In genomic region chr18:74252032-74252380, GRCh38 we compare ENCODE assay signal across 13 cellular contexts. TPM values are rescaled to one million over a fixed set of nuclear protein-coding genes. Genes with fewer than 3 reads are reported as not detected.
DNase-seq lines count a peak whose midpoint lies in the region; ATAC-seq and TF ChIP-seq lines count a peak whose summit lies in the region.
"Had no signal": no experiment of that assay in that cellular context is flagged by ENCODE, and none has a peak within 500 bp of the region (broad histone marks: within the 10 kb centered on the region; RNA-seq: fewer than 3 reads in every experiment).

No MANE protein-coding gene starts in this region.

- H3K9me3 ChIP-seq in IMR-90 (ENCODE audit: control insufficient read depth, insufficient read depth, low read length) (no peaks in the 10 kb centered on the region), neutrophil (no peaks in the 10 kb centered on the region)

- H4K5ac ChIP-seq in IMR-90 (ENCODE audit: low read depth, low read length), result no peak overlapping the region

- no peaks in the 10 kb centered on the region for H4K20me1 ChIP-seq in IMR-90 (ENCODE audit: insufficient read depth, low read length)

- no peak overlapping the region for H3K4me3 ChIP-seq in IMR-90 (ENCODE audit: insufficient read depth, low read depth, low read length)
- H3K4me3 ChIP-seq in cardiac fibroblast (replicated peaks in 1 of 2; ENCODE audit: low read depth in 2 of 2, low read length in 2 of 2), result no peak overlapping the region
- H3K4me3 ChIP-seq in neutrophil (ENCODE audit: low read depth in 1 of 2, low read length in 1 of 2), result no peak overlapping the region

- 0 out of 2 replicates have a peak overlapping the region, but pooled peaks have one; percentile 7 for H2BK20ac ChIP-seq in IMR-90 (ENCODE audit: low read depth, low read length)

- H2AK5ac ChIP-seq in IMR-90 (ENCODE audit: low read depth, low read length), result no peak overlapping the region

- DNase-seq in CD1c-positive myeloid dendritic cell (ENCODE audit: extremely low spot score) (peak; percentile 49), IMR-90 (peak; percentile 53), cardiac fibroblast (ENCODE audit: low read depth in 2 of 2) (peak; percentile 54 to 62), hippocampal formation (lab: John Stamatoyannopoulos, UW) (no peak), cardiac septum (ENCODE audit: low spot score) (no peak)
- DNase-seq: activated CD8-positive, alpha-beta memory T cell treated with anti-CD3 and anti-CD28 coated beads, Interleukin-2, amount 50 U/mL, for 48 hours; DMS79; GOT3; NCI-H187; substantia nigra had no signal

- H3K9ac ChIP-seq in IMR-90 (ENCODE audit: low read depth, low read length), result no peak overlapping the region

- dilution Hi-C loops in IMR-90 (cut with HindIII; ENCODE audit: low sequenced_read_pairs, unreplicated experiment), result no loop called here

- 0 out of 4 replicates have a peak, but pooled peaks cover 0 to 4% of the 10 kb centered on the region in 2 experiments for H3K79me1 ChIP-seq in IMR-90 (ENCODE audit: low read depth in 1 of 2, low read length in 2 of 2)

- H4K8ac ChIP-seq in IMR-90 (ENCODE audit: low read depth in 2 of 2, low read length in 2 of 2), result no peak overlapping the region

- peaks cover 18% of the 10 kb centered on the region for H3K9me1 ChIP-seq in IMR-90 (ENCODE audit: insufficient read depth, low read length)

- no TSS peak for BruUV-seq in IMR-90 (replicated peaks; lab: Mats Ljungman, UMichigan)

- no peak for TF ChIP-seq CTCF in IMR-90 (conservative IDR thresholded peaks at IDR 0.05; ENCODE audit: low read depth, low read length)
- no peak for TF ChIP-seq CTCF in cardiac fibroblast (IDR thresholded peaks at IDR 0.05; ENCODE audit: low read depth, low read length)
- TF ChIP-seq CTCF in neutrophil (IDR thresholded peaks at IDR 0.05), result no peak

- no peak overlapping the region for H2BK120ac ChIP-seq in IMR-90 (ENCODE audit: low read depth, low read length)

- TF ChIP-seq POLR2A in IMR-90 (IDR thresholded peaks at IDR 0.05; ENCODE audit: low read depth, low read length), result no peak

- H3K27ac ChIP-seq in IMR-90 (ENCODE audit: insufficient read depth, low read length) (peak overlapping the region; percentile 70; the same call in 1 of the 2 replicates), neutrophil (peak overlapping the region; percentile 56)

- H3K56ac ChIP-seq in IMR-90 (ENCODE audit: extremely low read depth, insufficient read depth, low read length), result no peak overlapping the region

- H3K18ac ChIP-seq in IMR-90 (ENCODE audit: low read depth, low read length), result no peak overlapping the region

- peak overlapping the region; percentile 6 for H3K4ac ChIP-seq in IMR-90 (ENCODE audit: low read depth, low read length)

- TF ChIP-seq RAD21 in IMR-90 (IDR thresholded peaks at IDR 0.05; ENCODE audit: low read length), result no peak

- CTCF ChIA-PET in IMR-90 (lab: Yijun Ruan, JAX), result no interaction called here

- POLR2A ChIA-PET in IMR-90 (lab: Charles Lee; ENCODE audit: unreplicated experiment), result no interaction called here

- H3K14ac ChIP-seq in IMR-90 (replicated peaks; ENCODE audit: low read depth, low read length), result no peak overlapping the region

- H3K36me3 ChIP-seq in IMR-90 (ENCODE audit: control insufficient read depth, insufficient read depth, low read length), result peaks cover 4% of the 10 kb centered on the region; the same call in 1 of the 2 replicates
- no peaks in the 10 kb centered on the region for H3K36me3 ChIP-seq in neutrophil

- H3K4me1 ChIP-seq in IMR-90 (ENCODE audit: control insufficient read depth, insufficient read depth, low read length), result peaks cover 15% of the 10 kb centered on the region
- peaks cover 11 to 13% of the 10 kb centered on the region in 2 experiments for H3K4me1 ChIP-seq in neutrophil (ENCODE audit: control insufficient read depth in 1 of 2, insufficient read depth in 1 of 2, low read depth in 1 of 2, low read length in 1 of 2)

- intact Hi-C loops in IMR-90 (cut with micrococcal nuclease) (loop anchor here (5.0 kb wide), 2 partner anchors 35 to 65 kb away; partner anchors contain the start of gene C18orf63), cardiac septum (cut with DNase I) (no loop called here)

- H2BK15ac ChIP-seq in IMR-90 (ENCODE audit: low read depth, low read length), result no peak overlapping the region

- H2AK9ac ChIP-seq in IMR-90 (replicated peaks; ENCODE audit: low read depth, low read length, poor library complexity), result no peak overlapping the region

- H3K4me2 ChIP-seq in IMR-90 (ENCODE audit: low read depth, low read length), result no peak overlapping the region

- H4K91ac ChIP-seq in IMR-90 (ENCODE audit: insufficient read depth, low read depth, low read length), result no peak overlapping the region

- H3K27me3 ChIP-seq in IMR-90 (ENCODE audit: control insufficient read depth, insufficient read depth, low read length), result no peaks in the 10 kb centered on the region
- H3K27me3 ChIP-seq in neutrophil, result no peaks in the 10 kb centered on the region

- peak; percentile 43 for ATAC-seq in IMR-90 (ENCODE audit: low read depth)
- ATAC-seq in HG03521 (IDR thresholded peaks at IDR 0.05; ENCODE audit: unreplicated experiment), result no peak
- no peak for ATAC-seq in HG03439 (IDR thresholded peaks at IDR 0.05; ENCODE audit: unreplicated experiment)

- no peak overlapping the region for H3K23ac ChIP-seq in IMR-90 (ENCODE audit: low read depth, low read length)

- in situ Hi-C loops in IMR-90 (cut with MboI; ENCODE audit: low sequenced_read_pairs), result no loop called here

- no CpG with 5 or more reads among the region's 4 CpGs for WGBS in IMR-90 (ENCODE audit: extremely low coverage in 2 of 2, insufficient read length in 1 of 2), 2 experiments

- H2AFZ ChIP-seq in IMR-90 (replicated peaks; ENCODE audit: low read length, poor library complexity), result no peak overlapping the region

- no peak overlapping the region for H2BK5ac ChIP-seq in IMR-90 (ENCODE audit: low read depth, low read length, poor library complexity, severe bottlenecking)

TF ChIP-seq in IMR-90, 13 proteins besides CTCF, POLR2A, EP300 and RAD21:
- TF ChIP-seq FOS (IDR thresholded peaks at IDR 0.05; ENCODE audit: low read depth, low read length) (no peak), MXI1 (IDR thresholded peaks at IDR 0.05; ENCODE audit: borderline replicate concordance, low read depth, low read length) (no peak), CHD1 (IDR thresholded peaks at IDR 0.05; ENCODE audit: low read depth, low read length) (no peak), USF2 (IDR thresholded peaks at IDR 0.05; ENCODE audit: low read depth, low read length) (no peak), CEBPB (IDR thresholded peaks at IDR 0.05; ENCODE audit: low read depth, low read length) (no peak), SMC3 (IDR thresholded peaks at IDR 0.05; ENCODE audit: low read depth, low read length) (no peak), NFE2L2 (IDR thresholded peaks at IDR 0.05; ENCODE audit: low read depth, low read length) (no peak), MAZ (IDR thresholded peaks at IDR 0.05; ENCODE audit: borderline replicate concordance, low read depth, low read length) (no peak), RCOR1 (IDR thresholded peaks at IDR 0.05; ENCODE audit: insufficient replicate concordance, low read length) (no peak), BHLHE40 (IDR thresholded peaks at IDR 0.05; ENCODE audit: low read depth, low read length) (no peak), RFX5 (IDR thresholded peaks at IDR 0.05; ENCODE audit: low read depth, low read length) (no peak), ELK1 (IDR thresholded peaks at IDR 0.05; ENCODE audit: borderline replicate concordance, low read depth, low read length) (no peak), MAFK (IDR thresholded peaks at IDR 0.05; ENCODE audit: low read depth, low read length) (no peak)

RNA-seq across cellular contexts. Expression of gene CYB5A, which starts 39.8 kb away (rescaled TPM):
- total RNA-seq in IMR-90 (2012; rRNA removed) (13.4 and 43.0 TPM in 2 replicates), cardiac septum (57.2 TPM)
- polyA plus RNA-seq in IMR-90 (2012; rRNA removed), result 47.9 and 49.5 TPM in 2 replicates
- 28.6 and 46.1 TPM in 2 replicates for polyA plus RNA-seq in IMR-90 (2012; cell fraction: cytosol; rRNA removed)
- polyA plus RNA-seq in IMR-90 (2012; cell fraction: nucleus; rRNA removed; ENCODE audit: low replicate concordance), result 17.1 and 47.4 TPM in 2 replicates

Comparison
In these comparisons a context has a peak if more than half of its experiments do, and no peak if none do; other contexts are left out.
1. DNase-seq: peak in CD1c-positive myeloid dendritic cell (single experiment), IMR-90 (single experiment) and cardiac fibroblast (2 of 2); none in hippocampal formation (0 of 2) and cardiac septum (single experiment).